Comparison of ENCODE assay signal across 8 cellular contexts in the genomic region with DNA sequence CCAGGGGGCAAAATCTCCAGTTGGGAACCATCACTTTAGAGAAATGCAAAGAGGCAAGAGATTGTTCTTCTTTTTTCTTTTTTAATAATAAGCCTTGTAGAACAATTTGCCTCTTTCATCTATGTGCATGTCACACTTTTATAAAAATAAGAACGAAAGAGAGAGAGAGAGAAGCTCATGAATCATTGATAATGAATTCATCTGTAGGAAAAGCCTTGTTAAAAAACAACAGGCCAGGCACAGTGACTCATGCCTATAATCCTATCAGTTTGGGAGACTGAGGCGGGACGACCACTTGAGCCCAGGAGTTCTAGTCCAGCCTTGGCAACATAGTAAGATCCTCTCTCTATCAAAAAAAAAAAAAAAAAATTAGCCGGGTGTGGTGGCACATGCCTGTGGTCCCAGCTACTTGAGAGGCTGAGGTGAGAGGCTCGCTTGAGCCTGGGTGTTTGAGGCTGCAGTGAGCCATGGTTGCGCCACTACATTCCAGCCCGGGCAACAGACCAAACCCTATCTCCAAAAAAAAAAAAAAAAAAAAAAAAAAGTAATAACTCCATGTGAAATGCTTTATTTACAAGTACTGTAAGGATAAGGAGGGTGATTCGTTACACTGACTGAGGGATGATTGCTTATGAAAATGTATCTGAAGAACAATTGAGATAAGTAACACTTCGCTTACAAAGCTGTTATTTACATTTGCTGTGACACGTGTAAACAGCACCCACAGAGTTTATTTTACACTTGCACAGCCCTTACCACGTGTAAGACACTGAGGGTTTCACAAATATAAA. TPM values are rescaled to one million over a fixed set of nuclear protein-coding genes. Genes with fewer than 3 reads are reported as not detected.
A peak's percentile ranks its signal among the peaks of the same experiment; 100 is the strongest.
DNase-seq lines count a peak whose midpoint lies in the region; ATAC-seq and TF ChIP-seq lines count a peak whose summit lies in the region.
"Had no signal": no experiment of that assay in that cellular context is flagged by ENCODE, and none has a peak within 500 bp of the region (broad histone marks: within the 10 kb centered on the region; RNA-seq: fewer than 3 reads in every experiment).

No MANE protein-coding gene starts in this region.

- ATAC-seq in GM18511 (IDR thresholded peaks at IDR 0.05; ENCODE audit: unreplicated experiment), result no peak
- ATAC-seq: GM23338 had no signal

- DNase-seq in LoVo (ENCODE audit: low spot score), result peak; percentile 61
- peak in 1 of 61 donors; percentile 57 for DNase-seq in caudate nucleus (lab: John Stamatoyannopoulos, UW)
- DNase-seq in kidney tubule cell (ENCODE audit: low spot score), result peak; percentile 83
- DNase-seq in uterus, result peak; percentile 60 to 64
- no peak for DNase-seq in activated naive CD4-positive, alpha-beta T cell treated with anti-CD3 and anti-CD28 coated beads, Interleukin-2, amount 50 U/mL, for 16 hours
- no peak for DNase-seq in UCSD-AML1 (lab: John Stamatoyannopoulos, UW; ENCODE audit: unreplicated experiment)

- TF ChIP-seq POLR2A in uterus (IDR thresholded peaks at IDR 0.05), result no peak

- H3K27me3 ChIP-seq in uterus, result no peaks in the 10 kb centered on the region

- H3K4me3 ChIP-seq in uterus, result no peak overlapping the region
- H3K4me3 ChIP-seq: GM23338 had no signal

- no peaks in the 10 kb centered on the region for H3K9me3 ChIP-seq in uterus

- TF ChIP-seq CTCF in uterus (IDR thresholded peaks at IDR 0.05), result no peak

- peaks cover 0 to 9% of the 10 kb centered on the region in 2 donors for H3K4me1 ChIP-seq in uterus

- H3K27ac ChIP-seq in caudate nucleus (ENCODE audit: low read depth, low read length) (peak overlapping the region; percentile 97), uterus (peak overlapping the region; percentile 53 to 68)

- intact Hi-C loops in uterus (cut with DNase I; ENCODE audit: low total_unique reads), result no loop called here

- H3K36me3 ChIP-seq in uterus, result no peaks in the 10 kb centered on the region

RNA-seq across cellular contexts. Expression of a gene that starts 6.0 kb away (rescaled TPM):
- 10 to 100 TPM in 3 of 4 donors, not detected in 1; 19.4 to 47.9 (median 29.7) TPM for total RNA-seq in uterus
- total RNA-seq: GM23338 had no signal

RNA-seq across cellular contexts. Expression of a gene that starts 24.5 kb away (rescaled TPM):
- 1 to 10 TPM in 3 of 4 donors, under 1 TPM in 1; 0.26 to 4.4 (median 2.0) TPM for total RNA-seq in uterus

Comparison
In these comparisons a context has a peak if more than half of its experiments do, and no peak if none do; other contexts are left out.
1. DNase-seq: peak in LoVo (single experiment), kidney tubule cell (single experiment) and uterus (2 of 2); none in activated naive CD4-positive, alpha-beta T cell treated with anti-CD3 and anti-CD28 coated beads, Interleukin-2, amount 50 U/mL, for 16 hours (single experiment) and UCSD-AML1 (single experiment).